Comparison of ENCODE assay signal across 23 cellular contexts in genomic region chr21:28516011-28516410, GRCh38.
DNase-seq lines count a peak whose midpoint lies in the region; ATAC-seq, FAIRE-seq and TF ChIP-seq lines count a peak whose summit lies in the region.
"Had no signal": no experiment of that assay in that cellular context is flagged by ENCODE, and none has a peak within 500 bp of the region (broad histone marks: within the 10 kb centered on the region; RNA-seq: fewer than 3 reads in every experiment).

No MANE protein-coding gene starts in this region.

- no peaks in the 10 kb centered on the region for H3K36me3 Mint-ChIP-seq in osteocyte (ENCODE audit: unreplicated experiment)
- H3K36me3 Mint-ChIP-seq: CD4-positive, alpha-beta memory T cell had no signal

- H3K4me1 ChIP-seq in cardiac muscle cell (ENCODE audit: low read depth), result peaks cover 11% of the 10 kb centered on the region
- peaks cover 0 to 32% (median 13%) of the 10 kb centered on the region in 9 donors for H3K4me1 ChIP-seq in heart right ventricle

- H3K36me3 ChIP-seq in cardiac muscle cell (no peaks in the 10 kb centered on the region), heart right ventricle (no peaks in the 10 kb centered on the region)

- H3K27me3 ChIP-seq in cardiac muscle cell (no peaks in the 10 kb centered on the region), heart right ventricle (no peaks in the 10 kb centered on the region)

- peak; percentile 15 for FAIRE-seq in endometrium (lab: Jason Lieb, UNC)
- FAIRE-seq: GM12891, H1, RCC 7860 had no signal

- H3K9me3 ChIP-seq in cardiac muscle cell (ENCODE audit: low read depth) (no peaks in the 10 kb centered on the region), heart right ventricle (no peaks in the 10 kb centered on the region)

- H3K9me3 Mint-ChIP-seq in osteocyte (ENCODE audit: unreplicated experiment), result no peaks in the 10 kb centered on the region
- H3K9me3 Mint-ChIP-seq: CD4-positive, alpha-beta memory T cell had no signal

- peak overlapping the region; percentile 47 for H3K27ac Mint-ChIP-seq in osteocyte (ENCODE audit: unreplicated experiment)

- H3K27ac ChIP-seq in cardiac muscle cell (peak overlapping the region; percentile 22), heart right ventricle (peak overlapping the region in 1 of 10 donors; percentile 33)

- in situ Hi-C loops in ACHN (cut with HindIII; ENCODE audit: low pct_ligation_motif_present, low pct_unique_long_range_greater_than_20kb, low sequenced_read_pairs), result no loop called here

- ATAC-seq in heart right ventricle (no peak), HG02973 (IDR thresholded peaks at IDR 0.05; ENCODE audit: unreplicated experiment) (no peak)
- ATAC-seq: HCT116 had no signal

- WGBS in heart right ventricle, 2 donors, result 82 to 87% methylated on average over 1 of the region's 1 CpG

- no peak overlapping the region for H3K4me3 ChIP-seq in cardiac muscle cell
- no peak overlapping the region for H3K4me3 ChIP-seq in heart right ventricle

- no peak for TF ChIP-seq CTCF in cardiac muscle cell (IDR thresholded peaks at IDR 0.05; ENCODE audit: low read depth, low read length)
- TF ChIP-seq CTCF in heart right ventricle (IDR thresholded peaks at IDR 0.05), result no peak
- TF ChIP-seq CTCF in osteocyte (IDR thresholded peaks at IDR 0.05), result no peak

- peaks cover 18% of the 10 kb centered on the region for H3K4me1 Mint-ChIP-seq in osteocyte (ENCODE audit: unreplicated experiment)

- no peak overlapping the region for H3K4me3 Mint-ChIP-seq in osteocyte (ENCODE audit: unreplicated experiment)
- H3K4me3 Mint-ChIP-seq: CD4-positive, alpha-beta memory T cell had no signal

- no peak for DNase-seq in cardiac muscle cell (ENCODE audit: low read depth in 1 of 2, low spot score in 1 of 2)
- no peak for DNase-seq in heart right ventricle
- DNase-seq in osteocyte (ENCODE audit: extremely low spot score, unreplicated experiment), result no peak
- DNase-seq in ACHN, result no peak
- no peak for DNase-seq in NCI-H2081 treated with DMSO at 0.1 percent for 48 hours (lab: John Stamatoyannopoulos, UW)
- DNase-seq: 8988T; C1 segment of cervical spinal cord; CD4-positive, alpha-beta memory T cell; COR-L47; DMS53; GDM1; NCI-H1092 treated with DMSO at 0.1 percent for 48 hours; NCI-H1436 treated with DMSO at 0.1 percent for 48 hours; NCI-H187 treated with DMSO at 0.1 percent for 48 hours; NCI-H446; NCI-H524 treated with DMSO at 0.1 percent for 48 hours; NCI-H774 had no signal

- intact Hi-C loops in heart right ventricle (cut with DNase I), result loop anchor here in 8 of 10 donors (2.0 to 10.0 kb wide), 7 partner anchors 171 to 1671 kb away; partner anchors contain the start of gene ADAMTS1 (in 1 of the 8)

- H3K27me3 Mint-ChIP-seq in osteocyte (ENCODE audit: unreplicated experiment), result no peaks in the 10 kb centered on the region
